Comparison of ENCODE assay signal across 25 cellular contexts in genomic region chr6:37585523-37585905, GRCh38.
"Had no signal": no experiment of that assay in that cellular context is flagged by ENCODE, and none has a peak within 500 bp of the region (broad histone marks: within the 10 kb centered on the region; RNA-seq: fewer than 3 reads in every experiment).

No MANE protein-coding gene starts in this region.

- H3K27ac ChIP-seq: body of pancreas, foreskin keratinocyte, hepatocyte, sigmoid colon, thyroid gland, upper lobe of right lung had no signal

- H3K27me3 Mint-ChIP-seq: activated CD8-positive, alpha-beta memory T cell treated with anti-CD3 and anti-CD28 coated beads, Interleukin-2, amount 10 ng/mL, durations not matched to agents 7 days and 5 days; activated CD8-positive, alpha-beta T cell treated with anti-CD3 and anti-CD28 coated beads for 36 hours; activated naive CD8-positive, alpha-beta T cell treated with anti-CD3 and anti-CD28 coated beads, Interleukin-2, amount 50 U/mL, for 24 hours; stimulated activated naive CD8-positive, alpha-beta T cell treated with anti-CD3 and anti-CD28 coated beads, Interleukin-15, Interleukin-2, amounts not matched to agents 100 ng/mL and 50 ng/mL, for 24 hours had no signal

- H3K9me3 ChIP-seq: body of pancreas, sigmoid colon, thyroid gland, upper lobe of right lung had no signal

- H3K4me3 Mint-ChIP-seq: activated CD8-positive, alpha-beta memory T cell treated with anti-CD3 and anti-CD28 coated beads, Interleukin-2, amount 10 ng/mL, durations not matched to agents 7 days and 5 days; activated CD8-positive, alpha-beta T cell treated with anti-CD3 and anti-CD28 coated beads for 36 hours; activated naive CD8-positive, alpha-beta T cell treated with anti-CD3 and anti-CD28 coated beads, Interleukin-2, amount 50 U/mL, for 24 hours; activated T-helper 1 cell treated with anti-CD3 and anti-CD28 coated beads, Interleukin-12 subunit alpha, Interleukin-12 subunit beta, Interleukin-2, Interleukin-4 antibody, amounts not matched to agents 30 ng/mL and 10 ng/mL and 1 ng/mL, durations not matched to agents 14 hours and 24 hours and 36 hours; memory B cell; nephron; stimulated activated naive CD8-positive, alpha-beta T cell treated with anti-CD3 and anti-CD28 coated beads, Interleukin-15, Interleukin-2, amounts not matched to agents 100 ng/mL and 50 ng/mL, for 24 hours; T-helper 1 cell treated with Interleukin-12 subunit alpha and Interleukin-12 subunit beta and Interleukin-4 antibody, amounts not matched to agents 30 μg/mL and 1 μg/mL, for 36 hours had no signal

- H3K4me1 ChIP-seq: body of pancreas, sigmoid colon, thyroid gland, upper lobe of right lung had no signal

- H3K36me3 Mint-ChIP-seq: activated CD8-positive, alpha-beta memory T cell treated with anti-CD3 and anti-CD28 coated beads, Interleukin-2, amount 10 ng/mL, durations not matched to agents 7 days and 5 days; memory B cell had no signal

- H3K27ac Mint-ChIP-seq: activated CD8-positive, alpha-beta memory T cell treated with anti-CD3 and anti-CD28 coated beads, Interleukin-2, amount 10 ng/mL, durations not matched to agents 7 days and 5 days; activated CD8-positive, alpha-beta T cell treated with anti-CD3 and anti-CD28 coated beads for 36 hours; activated naive CD8-positive, alpha-beta T cell treated with anti-CD3 and anti-CD28 coated beads, Interleukin-2, amount 50 U/mL, for 24 hours; activated T-helper 1 cell treated with anti-CD3 and anti-CD28 coated beads, Interleukin-12 subunit alpha, Interleukin-12 subunit beta, Interleukin-2, Interleukin-4 antibody, amounts not matched to agents 30 ng/mL and 10 ng/mL and 1 ng/mL, durations not matched to agents 14 hours and 24 hours and 36 hours; memory B cell; nephron; stimulated activated naive CD8-positive, alpha-beta T cell treated with anti-CD3 and anti-CD28 coated beads, Interleukin-15, Interleukin-2, amounts not matched to agents 100 ng/mL and 50 ng/mL, for 24 hours; T-helper 1 cell treated with Interleukin-12 subunit alpha and Interleukin-12 subunit beta and Interleukin-4 antibody, amounts not matched to agents 30 μg/mL and 1 μg/mL, for 36 hours had no signal

- H3K36me3 ChIP-seq: sigmoid colon, thyroid gland, upper lobe of right lung had no signal

- H3K4me2 ChIP-seq: hepatocyte had no signal

- H3K4me3 ChIP-seq: body of pancreas, hepatocyte, sigmoid colon, thyroid gland, upper lobe of right lung had no signal

- DNase-seq: activated CD4-positive, alpha-beta T cell treated with anti-CD3 and anti-CD28 coated beads for 48 hours; activated CD4-positive, CD25-positive, alpha-beta regulatory T cell; activated CD8-positive, alpha-beta memory T cell treated with anti-CD3 and anti-CD28 coated beads, Interleukin-2, amount 10 ng/mL, durations not matched to agents 7 days and 5 days; activated CD8-positive, alpha-beta T cell treated with anti-CD3 and anti-CD28 coated beads for 36 hours; activated gamma-delta T cell; activated naive CD4-positive, alpha-beta T cell treated with anti-CD3 and anti-CD28 coated beads, Interleukin-2, amount 50 U/mL, for 16 hours; activated naive CD8-positive, alpha-beta T cell treated with anti-CD3 and anti-CD28 coated beads, Interleukin-2, amount 50 U/mL, for 24 hours; activated T-cell treated with anti-CD3 and anti-CD28 coated beads for 4 hours; body of pancreas; caudate nucleus; effector memory CD4-positive, alpha-beta T cell; foreskin keratinocyte; occipital lobe; retina; sigmoid colon; stimulated activated CD4-positive, alpha-beta T cell treated with anti-CD3 and anti-CD28 coated beads, Interleukin-2, amount 100 ng/mL, for 48 hours; substantia nigra; thyroid gland; upper lobe of right lung had no signal

- H2AFZ ChIP-seq: hepatocyte had no signal

- H3K79me2 ChIP-seq: hepatocyte had no signal

- H3K9me3 Mint-ChIP-seq: activated CD8-positive, alpha-beta T cell treated with anti-CD3 and anti-CD28 coated beads for 36 hours; activated naive CD8-positive, alpha-beta T cell treated with anti-CD3 and anti-CD28 coated beads, Interleukin-2, amount 50 U/mL, for 24 hours; activated T-helper 1 cell treated with anti-CD3 and anti-CD28 coated beads, Interleukin-12 subunit alpha, Interleukin-12 subunit beta, Interleukin-2, Interleukin-4 antibody, amounts not matched to agents 30 ng/mL and 10 ng/mL and 1 ng/mL, durations not matched to agents 14 hours and 24 hours and 36 hours; memory B cell; nephron; stimulated activated naive CD8-positive, alpha-beta T cell treated with anti-CD3 and anti-CD28 coated beads, Interleukin-15, Interleukin-2, amounts not matched to agents 100 ng/mL and 50 ng/mL, for 24 hours; T-helper 1 cell treated with Interleukin-12 subunit alpha and Interleukin-12 subunit beta and Interleukin-4 antibody, amounts not matched to agents 30 μg/mL and 1 μg/mL, for 36 hours had no signal

- ATAC-seq: activated CD8-positive, alpha-beta memory T cell treated with anti-CD3 and anti-CD28 coated beads, Interleukin-2, amount 10 ng/mL, durations not matched to agents 7 days and 5 days; activated CD8-positive, alpha-beta T cell treated with anti-CD3 and anti-CD28 coated beads for 36 hours; activated naive CD8-positive, alpha-beta T cell treated with anti-CD3 and anti-CD28 coated beads, Interleukin-2, amount 50 U/mL, for 24 hours; body of pancreas; foreskin keratinocyte; upper lobe of right lung had no signal

- H3K4me1 Mint-ChIP-seq: activated CD8-positive, alpha-beta memory T cell treated with anti-CD3 and anti-CD28 coated beads, Interleukin-2, amount 10 ng/mL, durations not matched to agents 7 days and 5 days; activated naive CD8-positive, alpha-beta T cell treated with anti-CD3 and anti-CD28 coated beads, Interleukin-2, amount 50 U/mL, for 24 hours; nephron had no signal

- H3K27me3 ChIP-seq: body of pancreas, foreskin keratinocyte, hepatocyte, thyroid gland, upper lobe of right lung had no signal
